In genomic region chr19:3351702-3352447, GRCh38 we compare ENCODE assay signal across 18 cellular contexts. TPM values are rescaled to one million over a fixed set of nuclear protein-coding genes. Genes with fewer than 3 reads are reported as not detected.
DNase-seq lines count a peak whose midpoint lies in the region; ATAC-seq and TF ChIP-seq lines count a peak whose summit lies in the region.
"Had no signal": no experiment of that assay in that cellular context is flagged by ENCODE, and none has a peak within 500 bp of the region (broad histone marks: within the 10 kb centered on the region; RNA-seq: fewer than 3 reads in every experiment).

No MANE protein-coding gene starts in this region.

- no peak overlapping the region for H3K27ac ChIP-seq in HEK293 (ENCODE audit: extremely low read depth, low read depth, low read length)
- peak overlapping the region in 3 of 4 donors; percentile 90 to 97 (median 94) for H3K27ac ChIP-seq in esophagus muscularis mucosa (replicated peaks in 1 of 4)
- no peak overlapping the region for H3K27ac ChIP-seq in colonic mucosa

- no peak overlapping the region for H3K4me3 ChIP-seq in HEK293 (ENCODE audit: low read depth, low read length)
- no peak overlapping the region for H3K4me3 ChIP-seq in esophagus muscularis mucosa
- H3K4me3 ChIP-seq in colonic mucosa = no peak overlapping the region
- H3K4me3 ChIP-seq: GM23338 had no signal

- WGBS in esophagus muscularis mucosa = 80% methylated on average over 8 of the region's 8 CpGs

- H3K9me3 ChIP-seq in HEK293 (ENCODE audit: control insufficient read depth, insufficient read depth, low read depth, low read length) (no peaks in the 10 kb centered on the region), esophagus muscularis mucosa (no peaks in the 10 kb centered on the region), colonic mucosa (no peaks in the 10 kb centered on the region)

- CTCF ChIA-PET in HEK293 (lab: Yijun Ruan, JAX) = interaction anchor here (0.6 to 2.6 kb wide), 4 partner anchors 50 to 208 kb away, joined by 3 to 7 read pairs (median 4); no protein-coding TSS in a partner anchor

- ATAC-seq in Right ventricle myocardium inferior = no peak
- ATAC-seq: GM23338, HCT116 had no signal

- H3K9ac ChIP-seq in colonic mucosa (ENCODE audit: low read depth in 2 of 2, low read length in 2 of 2) = no peak overlapping the region

- intact Hi-C loops in Right ventricle myocardium inferior (cut with DNase I) = no loop called here
- intact Hi-C loops in cardiac septum (cut with DNase I) = no loop called here
- intact Hi-C loops in esophagus muscularis mucosa (cut with DNase I) = no loop called here
- intact Hi-C loops in colonic mucosa (cut with DNase I) = no loop called here

- TF ChIP-seq EP300 in esophagus muscularis mucosa (IDR thresholded peaks at IDR 0.05) = no peak

- TF ChIP-seq POLR2A in esophagus muscularis mucosa (IDR thresholded peaks at IDR 0.05; ENCODE audit: low read depth) = no peak

- POLR2A ChIA-PET in HEK293 (lab: Yijun Ruan, JAX) = no interaction called here

- H3K4me1 ChIP-seq in HEK293 (ENCODE audit: control insufficient read depth, insufficient read depth, low read length) (no peaks in the 10 kb centered on the region), esophagus muscularis mucosa (peaks cover 6 to 44% (median 38%) of the 10 kb centered on the region in 4 donors), colonic mucosa (peaks cover 2% of the 10 kb centered on the region)

- H3K27me3 ChIP-seq in esophagus muscularis mucosa = no peaks in the 10 kb centered on the region
- no peaks in the 10 kb centered on the region for H3K27me3 ChIP-seq in colonic mucosa

- peak; percentile 31 for DNase-seq in Right ventricle myocardium inferior (ENCODE audit: missing footprints)
- DNase-seq in cardiac septum (ENCODE audit: low spot score) = no peak
- DNase-seq in esophagus muscularis mucosa (ENCODE audit: extremely low spot score) = no peak
- no peak for DNase-seq in colonic mucosa
- DNase-seq in Kasumi-1 (lab: John Stamatoyannopoulos, UW) = no peak
- DNase-seq: 8988T; C1 segment of cervical spinal cord; Calu3; CD4-positive, alpha-beta memory T cell; COR-L47; DMS53; DMS79 treated with DMSO at 0.1 percent for 48 hours; GF-D8; H9; HFFc6 had no signal

- no peaks in the 10 kb centered on the region for H3K36me3 ChIP-seq in HEK293 (ENCODE audit: control insufficient read depth in 2 of 2, insufficient read depth in 1 of 2, low read length in 2 of 2)
- no peaks in the 10 kb centered on the region for H3K36me3 ChIP-seq in esophagus muscularis mucosa
- no peaks in the 10 kb centered on the region for H3K36me3 ChIP-seq in colonic mucosa

- TF ChIP-seq CTCF in HEK293 (tag by site-specific recombination; IDR thresholded peaks at IDR 0.05) (no peak), esophagus muscularis mucosa (IDR thresholded peaks at IDR 0.05) (no peak), colonic mucosa (IDR thresholded peaks at IDR 0.05) (no peak)

TF ChIP-seq in HEK293, 187 proteins besides CTCF, POLR2A, EP300 and RAD21:
- TF ChIP-seq ZNF660 (tag by site-specific recombination; IDR thresholded peaks at IDR 0.05) = no peak
- peak; percentile 49; the same call in 1 of the 2 replicates for TF ChIP-seq ZNF121 (tag by site-specific recombination; IDR thresholded peaks at IDR 0.05)

RNA-seq across cellular contexts. Expression of gene NFIC, which starts 14.5 kb away (rescaled TPM):
- 164 TPM for total RNA-seq in Right ventricle myocardium inferior
- total RNA-seq in cardiac septum = 178 TPM
- 100 to 1,000 TPM; 165 to 297 (median 211) TPM for total RNA-seq in esophagus muscularis mucosa
- 10 to 100 TPM; 42.0 to 71.3 TPM for total RNA-seq in colonic mucosa

Comparison
In these comparisons a context has a peak if more than half of its experiments do, and no peak if none do; other contexts are left out.
1. H3K27ac ChIP-seq: peak in esophagus muscularis mucosa (3 of 4); none in HEK293 (single experiment) and colonic mucosa (single experiment).